Comparison of ENCODE assay signal across 8 cellular contexts in genomic region chr3:23810342-23811116, GRCh38. TPM values are rescaled to one million over a fixed set of nuclear protein-coding genes. Genes with fewer than 3 reads are reported as not detected.
DNase-seq lines count a peak whose midpoint lies in the region; ATAC-seq and TF ChIP-seq lines count a peak whose summit lies in the region.

No MANE protein-coding gene starts in this region.

- in situ Hi-C loops in IMR-90 (cut with MboI; ENCODE audit: low sequenced_read_pairs), result no loop called here

- no peak overlapping the region for H2BK5ac ChIP-seq in IMR-90 (ENCODE audit: low read depth, low read length, poor library complexity, severe bottlenecking)

- BruUV-seq in IMR-90 (replicated peaks; lab: Mats Ljungman, UMichigan), result no TSS peak

- H3K4me1 ChIP-seq in BE2C (0 out of 2 replicates have a peak, but pooled peaks cover 4% of the 10 kb centered on the region), IMR-90 (ENCODE audit: control insufficient read depth, insufficient read depth, low read length) (peaks cover 2% of the 10 kb centered on the region)

- TF ChIP-seq CTCF in BE2C (IDR thresholded peaks at IDR 0.05; ENCODE audit: low read depth, low read length), result no peak
- peak; percentile 17; the same call in 1 of the 2 replicates for TF ChIP-seq CTCF in IMR-90 (conservative IDR thresholded peaks at IDR 0.05; ENCODE audit: low read depth, low read length)
- no peak for TF ChIP-seq CTCF in WI38 (IDR thresholded peaks at IDR 0.05; ENCODE audit: low read depth, low read length)

- no peak overlapping the region for H2BK15ac ChIP-seq in IMR-90 (ENCODE audit: low read depth, low read length)

- no peak overlapping the region; the same call in none of the 2 replicates for H4K5ac ChIP-seq in IMR-90 (ENCODE audit: low read depth, low read length)

- H3K18ac ChIP-seq in IMR-90 (ENCODE audit: low read depth, low read length), result no peak overlapping the region

- peak overlapping the region; percentile 50; the same call in 1 of the 2 replicates for H3K4ac ChIP-seq in IMR-90 (ENCODE audit: low read depth, low read length)

- H3K27me3 ChIP-seq in BE2C, result no peaks in the 10 kb centered on the region
- no peaks in the 10 kb centered on the region for H3K27me3 ChIP-seq in IMR-90 (ENCODE audit: control insufficient read depth, insufficient read depth, low read length)

- no peak for TF ChIP-seq RAD21 in IMR-90 (IDR thresholded peaks at IDR 0.05; ENCODE audit: low read length)

- no peak for TF ChIP-seq POLR2A in IMR-90 (IDR thresholded peaks at IDR 0.05; ENCODE audit: low read depth, low read length)

- H2BK120ac ChIP-seq in IMR-90 (ENCODE audit: low read depth, low read length), result peak overlapping the region; percentile 2; the same call in 1 of the 2 replicates

- H3K9me3 ChIP-seq in BE2C, result no peaks in the 10 kb centered on the region
- no peaks in the 10 kb centered on the region for H3K9me3 ChIP-seq in IMR-90 (ENCODE audit: control insufficient read depth, insufficient read depth, low read length)

- intact Hi-C loops in IMR-90 (cut with micrococcal nuclease), result no loop called here

- peaks cover 3% of the 10 kb centered on the region for H3K9me1 ChIP-seq in IMR-90 (ENCODE audit: insufficient read depth, low read length)

- POLR2A ChIA-PET in IMR-90 (lab: Charles Lee; ENCODE audit: unreplicated experiment), result no interaction called here

- H3K14ac ChIP-seq in IMR-90 (replicated peaks; ENCODE audit: low read depth, low read length), result peak overlapping the region; percentile 84

- no peak overlapping the region for H4K91ac ChIP-seq in IMR-90 (ENCODE audit: insufficient read depth, low read depth, low read length)

- no peak overlapping the region for H2BK20ac ChIP-seq in IMR-90 (ENCODE audit: low read depth, low read length)

- H2AK9ac ChIP-seq in IMR-90 (replicated peaks; ENCODE audit: low read depth, low read length, poor library complexity), result peak overlapping the region; percentile 62

- H3K9ac ChIP-seq in IMR-90 (ENCODE audit: low read depth, low read length), result peak overlapping the region; percentile 12

- CTCF ChIA-PET in IMR-90 (lab: Yijun Ruan, JAX), result no interaction called here

- H3K27ac ChIP-seq in IMR-90 (ENCODE audit: insufficient read depth, low read length), result peak overlapping the region; percentile 51; the same call in 1 of the 2 replicates
- peak overlapping the region; percentile 40 for H3K27ac ChIP-seq in caudate nucleus (ENCODE audit: low read depth, low read length)

- H3K23ac ChIP-seq in IMR-90 (ENCODE audit: low read depth, low read length), result peak overlapping the region; percentile 93

- H3K36me3 ChIP-seq in BE2C, result no peaks in the 10 kb centered on the region
- peaks cover 7% of the 10 kb centered on the region for H3K36me3 ChIP-seq in IMR-90 (ENCODE audit: control insufficient read depth, insufficient read depth, low read length)

- H3K56ac ChIP-seq in IMR-90 (ENCODE audit: extremely low read depth, insufficient read depth, low read length), result no peak overlapping the region

- H3K79me1 ChIP-seq in IMR-90 (ENCODE audit: low read depth in 1 of 2, low read length in 2 of 2), result peaks cover 24 to 62% of the 10 kb centered on the region in 2 experiments

- peak overlapping the region; percentile 48; the same call in 1 of the 2 replicates for H2AK5ac ChIP-seq in IMR-90 (ENCODE audit: low read depth, low read length)

- DNase-seq in BE2C (peak; percentile 47), IMR-90 (no peak), caudate nucleus (lab: John Stamatoyannopoulos, UW) (peak in 35 of 61 donors; percentile 7 to 76 (median 37)), islet precursor cell (peak; percentile 82), foreskin melanocyte (no peak)
- DNase-seq in stimulated activated CD4-positive, alpha-beta T cell treated with anti-CD3 and anti-CD28 coated beads, Interleukin-12 subunit alpha, Interleukin-12 subunit beta, amount 100 ng/mL, for 4 hours, result peak; percentile 42

- dilution Hi-C loops in IMR-90 (cut with HindIII; ENCODE audit: low sequenced_read_pairs, unreplicated experiment), result no loop called here

- peaks cover 29% of the 10 kb centered on the region; the same call in 1 of the 2 replicates for H4K20me1 ChIP-seq in IMR-90 (ENCODE audit: insufficient read depth, low read length)

- H2AFZ ChIP-seq in IMR-90 (replicated peaks; ENCODE audit: low read length, poor library complexity), result peak overlapping the region; percentile 27

- H3K4me2 ChIP-seq in IMR-90 (ENCODE audit: low read depth, low read length), result peak overlapping the region; percentile 94

- 6% methylated on average over 37 of the region's 76 CpGs; no CpG with 5 or more reads in 1 of the 2 experiments for WGBS in IMR-90 (ENCODE audit: extremely low coverage in 2 of 2, insufficient read length in 1 of 2), 2 experiments

- ATAC-seq in GM19324 (IDR thresholded peaks at IDR 0.05; ENCODE audit: low FRiP score, unreplicated experiment) (peak; percentile 33), IMR-90 (ENCODE audit: low read depth) (peak; percentile 59)

- peak overlapping the region; percentile 53 to 83 for H4K8ac ChIP-seq in IMR-90 (ENCODE audit: low read depth in 2 of 2, low read length in 2 of 2)

- H3K4me3 ChIP-seq in BE2C (ENCODE audit: low read depth, low read length), result peak overlapping the region; percentile 66
- H3K4me3 ChIP-seq in IMR-90 (ENCODE audit: insufficient read depth, low read depth, low read length), result peak overlapping the region; percentile 50
- H3K4me3 ChIP-seq in WI38 (ENCODE audit: low read depth, low read length), result peak overlapping the region; percentile 61

TF ChIP-seq in IMR-90, 13 proteins besides CTCF, POLR2A, EP300 and RAD21:
- no peak for TF ChIP-seq USF2 (IDR thresholded peaks at IDR 0.05; ENCODE audit: low read depth, low read length)
- TF ChIP-seq MXI1 (IDR thresholded peaks at IDR 0.05; ENCODE audit: borderline replicate concordance, low read depth, low read length), result peak; percentile 41; the same call in 1 of the 2 replicates

RNA-seq across cellular contexts. Expression of gene UBE2E1, which starts 4.8 kb away (rescaled TPM):
- 52.3 TPM for polyA plus RNA-seq in BE2C (2012; ENCODE audit: insufficient read depth, insufficient read length, low read depth)
- 54.1 and 87.8 TPM in 2 replicates for total RNA-seq in IMR-90 (2012; rRNA removed)
- polyA plus RNA-seq in IMR-90 (2012; rRNA removed), result 72.0 and 91.6 TPM in 2 replicates
- polyA plus RNA-seq in IMR-90 (2012; cell fraction: cytosol; rRNA removed), result 18.9 and 32.8 TPM in 2 replicates
- 14.1 and 55.4 TPM in 2 replicates for polyA plus RNA-seq in IMR-90 (2012; cell fraction: nucleus; rRNA removed; ENCODE audit: low replicate concordance)

Comparison
In these comparisons a context has a peak if more than half of its experiments do, and no peak if none do; other contexts are left out.
1. DNase-seq: peak in BE2C (single experiment), caudate nucleus (35 of 61), islet precursor cell (single experiment) and stimulated activated CD4-positive, alpha-beta T cell treated with anti-CD3 and anti-CD28 coated beads, Interleukin-12 subunit alpha, Interleukin-12 subunit beta, amount 100 ng/mL, for 4 hours (single experiment); none in IMR-90 (single experiment) and foreskin melanocyte (single experiment).
2. Peak in every context shown above with its lines, with median percentiles within 50 percentile points of each other: H3K4me3 ChIP-seq.